26 cellular contexts compared by ENCODE assay signal in the genomic region with DNA sequence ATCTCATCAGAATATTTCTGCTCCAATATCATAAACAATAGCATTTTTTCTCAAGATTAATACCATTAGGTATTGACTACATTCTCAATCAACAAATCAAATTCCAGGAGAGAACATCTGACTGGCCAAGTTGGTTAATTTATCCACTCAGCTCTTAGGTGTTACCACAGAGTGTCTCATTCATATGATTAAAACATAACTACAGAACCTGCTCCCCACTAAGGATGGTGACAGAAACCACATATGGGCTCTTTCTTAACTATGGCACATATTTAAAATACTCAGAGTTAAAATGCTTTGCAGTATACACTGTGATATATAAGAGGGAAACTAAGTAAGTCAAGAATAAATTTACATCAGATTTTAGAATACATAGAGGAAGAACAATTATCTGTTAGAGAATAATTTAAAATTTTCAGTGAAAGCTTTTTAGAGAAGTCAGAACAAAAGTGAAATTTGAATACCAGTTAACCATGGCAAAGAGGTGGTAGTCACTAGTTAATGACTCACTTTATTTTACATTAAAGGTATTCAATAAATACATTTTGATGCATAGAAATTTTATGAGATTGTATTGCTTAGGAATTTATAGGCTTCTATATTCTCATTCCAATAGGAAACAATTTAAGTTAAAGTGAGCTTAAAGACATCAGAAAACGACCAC.
DNase-seq lines count a peak whose midpoint lies in the region; ATAC-seq, FAIRE-seq and TF ChIP-seq lines count a peak whose summit lies in the region.
"Had no signal": no experiment of that assay in that cellular context is flagged by ENCODE, and none has a peak within 500 bp of the region (broad histone marks: within the 10 kb centered on the region; RNA-seq: fewer than 3 reads in every experiment).

No MANE protein-coding gene starts in this region.

- no peaks in the 10 kb centered on the region for H4K20me1 ChIP-seq in GM12878 (ENCODE audit: control insufficient read depth, insufficient read depth)
- no peaks in the 10 kb centered on the region for H4K20me1 ChIP-seq in SK-N-SH (ENCODE audit: insufficient read depth)
- no peaks in the 10 kb centered on the region for H4K20me1 ChIP-seq in H9 (ENCODE audit: control insufficient read depth, insufficient read depth, insufficient read length)

- H2BK15ac ChIP-seq in H9 (ENCODE audit: low read depth, low read length) = no peak overlapping the region

- no peak for TF ChIP-seq RAD21 in GM12878 (IDR thresholded peaks at IDR 0.05; ENCODE audit: insufficient read depth, low read depth, low read length)
- no peak for TF ChIP-seq RAD21 in SK-N-SH (IDR thresholded peaks at IDR 0.05; ENCODE audit: low read length)

- H3K4ac ChIP-seq in H9 (ENCODE audit: low read depth, low read length) = no peak overlapping the region

- H3K36me3 Mint-ChIP-seq in H9 (ENCODE audit: insufficient read depth in 1 of 3, low read depth in 3 of 3) = no peaks in the 10 kb centered on the region
- H3K36me3 Mint-ChIP-seq: activated naive CD4-positive, alpha-beta T cell treated with anti-CD3 and anti-CD28 coated beads, Interleukin-2, amount 50 U/mL, for 72 hours; CD4-positive, CD25-positive, alpha-beta regulatory T cell; type B pancreatic cell had no signal

- H3K4me3 Mint-ChIP-seq in H9 = no peak overlapping the region
- H3K4me3 Mint-ChIP-seq: CD4-positive, CD25-positive, alpha-beta regulatory T cell; endodermal cell; GM23338; type B pancreatic cell had no signal

- RAD21 ChIA-PET in GM12878 (lab: Charles Lee; ENCODE audit: unreplicated experiment) = no interaction called here

- POLR2A ChIA-PET in GM12878 (lab: Charles Lee) (no interaction called here), SK-N-SH (lab: Yijun Ruan, JAX) (no interaction called here)

- H3K36me3 ChIP-seq in GM12878 (ENCODE audit: control insufficient read depth in 2 of 2, insufficient read depth in 2 of 2, low read length in 1 of 2) = no peaks in the 10 kb centered on the region
- no peaks in the 10 kb centered on the region for H3K36me3 ChIP-seq in SK-N-SH (replicated peaks in 1 of 2; ENCODE audit: control insufficient read depth in 1 of 2, insufficient read depth in 2 of 2, low read length in 1 of 2)
- no peaks in the 10 kb centered on the region for H3K36me3 ChIP-seq in esophagus squamous epithelium
- H3K36me3 ChIP-seq: cardiac muscle cell, gastrocnemius medialis, left lung, neutrophil, prostate gland, WERI-Rb-1 had no signal

- H3K9me3 ChIP-seq in GM12878 (replicated peaks; ENCODE audit: control insufficient read depth, insufficient read depth, low read length) (no peaks in the 10 kb centered on the region), SK-N-SH (no peaks in the 10 kb centered on the region), esophagus squamous epithelium (no peaks in the 10 kb centered on the region), H9 (ENCODE audit: control insufficient read depth, low read depth, low read length) (no peaks in the 10 kb centered on the region)
- H3K9me3 ChIP-seq: gastrocnemius medialis, left lung, neutrophil, prostate gland had no signal

- no peak overlapping the region for H4K91ac ChIP-seq in H9 (ENCODE audit: insufficient read length, low read depth, low read length)

- H4K5ac ChIP-seq in H9 (ENCODE audit: insufficient read length, low read depth, low read length) = no peak overlapping the region

- H3K27ac Mint-ChIP-seq in H9 = no peak overlapping the region; a peak in 1 of 7 replicates
- H3K27ac Mint-ChIP-seq: activated naive CD4-positive, alpha-beta T cell treated with anti-CD3 and anti-CD28 coated beads, Interleukin-2, amount 50 U/mL, for 72 hours; CD4-positive, CD25-positive, alpha-beta regulatory T cell; endodermal cell; GM23338; type B pancreatic cell had no signal

- no peak overlapping the region for H2BK120ac ChIP-seq in H9 (ENCODE audit: low read depth, low read length, poor library complexity, severe bottlenecking)

- in situ Hi-C loops in GM12878 (cut with MboI) = no loop called here

- H3K79me1 ChIP-seq in H9 (ENCODE audit: insufficient read depth, low read depth, low read length, poor library complexity, severe bottlenecking) = no peaks in the 10 kb centered on the region

- 7% methylated on average over 1 of the region's 1 CpG for WGBS in GM12878 (ENCODE audit: insufficient coverage, insufficient replicate concordance, low lambda C conversion rate, missing lambda C conversion rate)
- 13% methylated on average over 1 of the region's 1 CpG for WGBS in SK-N-SH (ENCODE audit: low lambda C conversion rate)
- 32 to 41% methylated on average over 1 of the region's 1 CpG for WGBS in esophagus squamous epithelium, 2 donors
- WGBS in H9 (ENCODE audit: extremely low coverage, insufficient read length, low lambda C conversion rate) = no CpG with 5 or more reads among the region's 1 CpG

- FAIRE-seq in GM12878 (lab: Jason Lieb, UNC) = no peak

- H3K23ac ChIP-seq in H9 (ENCODE audit: insufficient read length, low read depth, low read length) = no peak overlapping the region

- H3K27me3 ChIP-seq in GM12878 (replicated peaks in 1 of 2; ENCODE audit: control insufficient read depth in 2 of 2, insufficient read depth in 2 of 2, low read length in 1 of 2) (no peaks in the 10 kb centered on the region), SK-N-SH (ENCODE audit: insufficient read depth) (no peaks in the 10 kb centered on the region), esophagus squamous epithelium (no peaks in the 10 kb centered on the region), H9 (ENCODE audit: insufficient read depth, low read length) (no peaks in the 10 kb centered on the region)
- H3K27me3 ChIP-seq: cardiac muscle cell, gastrocnemius medialis, left lung, neutrophil had no signal

- no peak for TF ChIP-seq POLR2A in GM12878 (IDR thresholded peaks at IDR 0.05; ENCODE audit: low read depth, low read length)
- no peak for TF ChIP-seq POLR2A in esophagus squamous epithelium (IDR thresholded peaks at IDR 0.05)

- no peak for DNase-seq in GM12878 (ENCODE audit: low read depth, low spot score)
- no peak for DNase-seq in SK-N-SH
- no peak for DNase-seq in esophagus squamous epithelium (lab: John Stamatoyannopoulos, UW)
- DNase-seq in NCI-H2081 (lab: John Stamatoyannopoulos, UW) = no peak
- no peak for DNase-seq in H9
- DNase-seq: activated CD8-positive, alpha-beta memory T cell treated with anti-CD3 and anti-CD28 coated beads, Interleukin-2, amount 50 U/mL, for 4 hours; anterior cingulate cortex; CD4-positive, CD25-positive, alpha-beta regulatory T cell; endodermal cell; gastrocnemius medialis; IMR-90; left lung; NCI-H1048; NCI-H1930; NCI-H345; NCI-H82; WERI-Rb-1 had no signal

- TF ChIP-seq EP300 in GM12878 (IDR thresholded peaks at IDR 0.05; ENCODE audit: borderline replicate concordance in 1 of 2, control insufficient read depth in 1 of 2, low read depth in 2 of 2, low read length in 2 of 2) (no peak), SK-N-SH (IDR thresholded peaks at IDR 0.05; ENCODE audit: borderline replicate concordance in 1 of 2, low read depth in 1 of 2, low read length in 1 of 2) (no peak)

- H3K9ac ChIP-seq in GM12878 (ENCODE audit: control insufficient read depth, insufficient read depth, low read length) (no peak overlapping the region), SK-N-SH (no peak overlapping the region), H9 (ENCODE audit: extremely low read depth, insufficient read length, low read length) (no peak overlapping the region)

- intact Hi-C loops in GM12878 (cut with micrococcal nuclease; ENCODE audit: unreplicated experiment) = no loop called here
- intact Hi-C loops in esophagus squamous epithelium (cut with DNase I) = no loop called here

- CTCF ChIA-PET in GM12878 (lab: Yijun Ruan, JAX) (no interaction called here), SK-N-SH (lab: Yijun Ruan, JAX) (no interaction called here)

- no peaks in the 10 kb centered on the region for H3K9me3 Mint-ChIP-seq in H9
- H3K9me3 Mint-ChIP-seq: activated naive CD4-positive, alpha-beta T cell treated with anti-CD3 and anti-CD28 coated beads, Interleukin-2, amount 50 U/mL, for 72 hours; endodermal cell; GM23338; type B pancreatic cell had no signal

- ATAC-seq in GM18870 (IDR thresholded peaks at IDR 0.05; ENCODE audit: unreplicated experiment) (peak; percentile 59), GM21529 (IDR thresholded peaks at IDR 0.05; ENCODE audit: unreplicated experiment) (peak; percentile 46), HG03139 (IDR thresholded peaks at IDR 0.05; ENCODE audit: unreplicated experiment) (peak; percentile 73), GM12878 (peak; percentile 47)
- ATAC-seq: activated naive CD4-positive, alpha-beta T cell treated with anti-CD3 and anti-CD28 coated beads, Interleukin-2, amount 50 U/mL, for 72 hours; gastrocnemius medialis; GM23338; left lung had no signal

- H4K8ac ChIP-seq in H9 (replicated peaks; ENCODE audit: insufficient read length, low read depth, low read length) = no peak overlapping the region

- H2AFZ ChIP-seq in GM12878 (ENCODE audit: control insufficient read depth, low read depth, low read length) (no peak overlapping the region), SK-N-SH (ENCODE audit: low read depth) (no peak overlapping the region), H9 (ENCODE audit: low read length) (no peak overlapping the region)

- H3K4me3 ChIP-seq in GM12878 (no peak overlapping the region), SK-N-SH (ENCODE audit: low read depth in 2 of 2, low read length in 1 of 2) (no peak overlapping the region), esophagus squamous epithelium (no peak overlapping the region)
- H3K4me3 ChIP-seq: cardiac muscle cell, gastrocnemius medialis, GM23338, left lung, prostate gland had no signal

- no peaks in the 10 kb centered on the region for H3F3A ChIP-seq in SK-N-SH (replicated peaks; ENCODE audit: insufficient read depth)

- H3K79me2 ChIP-seq in GM12878 (ENCODE audit: control insufficient read depth, insufficient read depth, low read length) (no peaks in the 10 kb centered on the region), SK-N-SH (ENCODE audit: insufficient read depth) (no peaks in the 10 kb centered on the region), H9 (ENCODE audit: insufficient read depth, low read length) (no peaks in the 10 kb centered on the region)

- no peak overlapping the region for H2BK12ac ChIP-seq in H9 (ENCODE audit: insufficient read length, low read depth, low read length)

- H3K4me1 ChIP-seq in GM12878 (ENCODE audit: control insufficient read depth, insufficient read depth, low read length) (no peaks in the 10 kb centered on the region), SK-N-SH (ENCODE audit: control insufficient read depth in 1 of 2, insufficient read depth in 2 of 2, low read depth in 1 of 2, low read length in 1 of 2) (no peaks in the 10 kb centered on the region), esophagus squamous epithelium (no peaks in the 10 kb centered on the region), H9 (ENCODE audit: insufficient read depth, low read length) (no peaks in the 10 kb centered on the region; the same call in 1 of the 2 replicates)
- H3K4me1 ChIP-seq: gastrocnemius medialis, left lung, prostate gland had no signal

- no peak overlapping the region for H2AK5ac ChIP-seq in H9 (ENCODE audit: insufficient read length, low read length)

- no peaks in the 10 kb centered on the region for H3K27me3 Mint-ChIP-seq in H9 (ENCODE audit: low read depth)
- H3K27me3 Mint-ChIP-seq: CD4-positive, CD25-positive, alpha-beta regulatory T cell; type B pancreatic cell had no signal

- H3K14ac ChIP-seq in H9 (ENCODE audit: insufficient read depth, low read length) = no peak overlapping the region

- H3K23me2 ChIP-seq in H9 (ENCODE audit: insufficient read length, low read depth, low read length, poor library complexity, severe bottlenecking) = no peaks in the 10 kb centered on the region

- no peak overlapping the region for H3T11ph ChIP-seq in H9 (ENCODE audit: low read length)

- H3K56ac ChIP-seq in H9 (ENCODE audit: insufficient read length, low read depth, low read length) = no peak overlapping the region

- H3K4me2 ChIP-seq in GM12878 (ENCODE audit: control insufficient read depth, insufficient read depth) = no peak overlapping the region
- no peak overlapping the region for H3K4me2 ChIP-seq in SK-N-SH
- no peak overlapping the region for H3K4me2 ChIP-seq in H9 (ENCODE audit: insufficient read depth, insufficient read length, low read length)
- H3K4me2 ChIP-seq: GM23338 had no signal

- H3K18ac ChIP-seq in H9 (ENCODE audit: insufficient read length, low read depth, low read length) = no peak overlapping the region

- H2BK5ac ChIP-seq in H9 (ENCODE audit: insufficient read length, low read length) = no peak overlapping the region

- no TSS peak for BruUV-seq in GM12878 (replicated peaks; lab: Mats Ljungman, UMichigan)

- H3K27ac ChIP-seq in GM12878 (ENCODE audit: control insufficient read depth, insufficient read depth) = no peak overlapping the region
- no peak overlapping the region for H3K27ac ChIP-seq in SK-N-SH (ENCODE audit: low read depth in 2 of 2, low read length in 1 of 2)
- no peak overlapping the region for H3K27ac ChIP-seq in esophagus squamous epithelium
- no peak overlapping the region for H3K27ac ChIP-seq in H9 (ENCODE audit: insufficient read length, low read depth, low read length)
- H3K27ac ChIP-seq: cardiac muscle cell, gastrocnemius medialis, left lung, neutrophil, prostate gland, WERI-Rb-1 had no signal

- SMC1A ChIA-PET in GM12878 (lab: Charles Lee; ENCODE audit: uncharacterized antibody, unreplicated experiment) = no interaction called here

- no peak overlapping the region for H2BK20ac ChIP-seq in H9 (ENCODE audit: low read depth, low read length, poor library complexity, severe bottlenecking)

- no peaks in the 10 kb centered on the region for H3K9me2 ChIP-seq in SK-N-SH

- TF ChIP-seq CTCF in GM12878 (IDR thresholded peaks at IDR 0.05 in 2 of 3, conservative IDR thresholded peaks at IDR 0.05 in 1 of 3; ENCODE audit: control insufficient read depth in 2 of 3, extremely low read depth in 1 of 3, insufficient read depth in 1 of 3, low read depth in 3 of 3, low read length in 3 of 3) (no peak), SK-N-SH (IDR thresholded peaks at IDR 0.05) (no peak), esophagus squamous epithelium (IDR thresholded peaks at IDR 0.05) (no peak), H9 (conservative IDR thresholded peaks at IDR 0.05) (no peak)

- H3K4me1 Mint-ChIP-seq in H9 = peaks cover 6 to 7% of the 10 kb centered on the region in 2 experiments
- H3K4me1 Mint-ChIP-seq: CD4-positive, CD25-positive, alpha-beta regulatory T cell had no signal
